ENCODE assay signal across 2 cellular contexts in the genomic region with DNA sequence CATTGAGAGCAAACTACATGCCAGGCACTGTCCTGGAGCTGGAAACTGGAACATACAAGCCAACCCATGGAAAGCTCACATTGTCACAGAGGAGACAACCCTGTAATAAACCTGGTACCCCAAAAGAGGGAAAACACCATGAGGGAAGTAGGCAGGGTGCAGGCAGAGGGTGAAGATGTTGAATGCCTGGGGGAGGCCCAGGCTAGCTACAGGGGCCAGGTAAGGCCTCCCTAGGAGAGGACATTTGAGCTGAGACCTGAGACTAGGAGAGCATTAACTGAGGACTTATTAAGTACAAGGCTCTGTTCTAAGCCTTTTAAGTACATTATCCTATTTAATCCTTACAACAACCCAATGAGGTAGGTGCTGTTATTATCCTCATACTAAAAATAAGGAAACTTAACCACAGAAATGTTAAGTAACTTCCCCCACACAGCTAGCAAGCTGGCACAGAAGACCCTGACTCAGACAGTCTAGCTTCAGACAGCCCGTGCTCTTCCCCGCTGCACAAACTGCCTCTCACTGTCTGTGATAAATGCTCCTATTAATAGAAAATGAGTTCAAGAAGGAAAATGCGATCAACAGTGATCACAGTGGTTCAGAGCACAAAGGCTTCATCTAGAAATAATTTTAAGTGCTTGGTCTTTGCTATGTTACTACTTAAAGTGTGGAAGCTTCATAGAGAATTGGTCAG.
TF ChIP-seq lines count a peak whose summit lies in the region.

No MANE protein-coding gene starts in this region.

TF ChIP-seq in H1, 55 proteins besides CTCF, POLR2A, EP300 and RAD21:
- no peak for TF ChIP-seq SP4 (IDR thresholded peaks at IDR 0.05; ENCODE audit: low read length)
- no peak for TF ChIP-seq SRF (IDR thresholded peaks at IDR 0.05; ENCODE audit: low read depth, low read length)
- TF ChIP-seq CTBP2 (IDR thresholded peaks at IDR 0.05; ENCODE audit: borderline replicate concordance, insufficient read depth, insufficient read length, low read length), result no peak
- TF ChIP-seq HDAC2 (IDR thresholded peaks at IDR 0.05; ENCODE audit: borderline replicate concordance in 1 of 2, low read depth in 2 of 2, low read length in 2 of 2), result no peak

TF ChIP-seq in GM12891, 5 proteins besides CTCF, POLR2A, EP300 and RAD21:
- TF ChIP-seq POU2F2 (IDR thresholded peaks at IDR 0.05; ENCODE audit: low read depth, low read length), result no peak
TF ChIP-seq in GM12891: peak in this region for 0.
